ENCODE assay signal across 9 cellular contexts in genomic region chr11:61587541-61587941, GRCh38. TPM values are rescaled to one million over a fixed set of nuclear protein-coding genes. Genes with fewer than 3 reads are reported as not detected.
DNase-seq lines count a peak whose midpoint lies in the region; ATAC-seq, FAIRE-seq and TF ChIP-seq lines count a peak whose summit lies in the region.
"Had no signal": no experiment of that assay in that cellular context is flagged by ENCODE, and none has a peak within 500 bp of the region (broad histone marks: within the 10 kb centered on the region; RNA-seq: fewer than 3 reads in every experiment).

No MANE protein-coding gene starts in this region.

- intact Hi-C loops in left lung (cut with DNase I): no loop called here
- intact Hi-C loops in tibial artery (cut with DNase I; ENCODE audit: low total_unique reads): no loop called here

- H3K27ac ChIP-seq in AG04450 (ENCODE audit: low read depth, low read length) (no peak overlapping the region), left lung (peak overlapping the region; percentile 27 to 41), tibial artery (no peak overlapping the region)
- H3K27ac ChIP-seq: adrenal gland had no signal

- DNase-seq in AG04450 (ENCODE audit: low read depth, low spot score): no peak
- DNase-seq in M059J (ENCODE audit: low read depth): peak; percentile 24
- no peak for DNase-seq in bronchial epithelial cell (ENCODE audit: low read depth)
- DNase-seq in left lung: peak; percentile 69 to 86
- DNase-seq in tibial artery: no peak
- DNase-seq in SKM-1 (lab: John Stamatoyannopoulos, UW; ENCODE audit: unreplicated experiment): no peak

- FAIRE-seq in bronchial epithelial cell (lab: Jason Lieb, UNC): no peak

- ATAC-seq in left lung (peak; percentile 91), HG02840 (IDR thresholded peaks at IDR 0.05; ENCODE audit: low FRiP score, unreplicated experiment) (no peak), HG03571 (IDR thresholded peaks at IDR 0.05; ENCODE audit: unreplicated experiment) (no peak)

- no peaks in the 10 kb centered on the region; the same call in 1 of the 2 replicates for H3K9me3 ChIP-seq in AG04450 (ENCODE audit: control insufficient read depth, insufficient read depth, low read length)
- no peaks in the 10 kb centered on the region for H3K9me3 ChIP-seq in left lung
- H3K9me3 ChIP-seq in tibial artery: no peaks in the 10 kb centered on the region
- H3K9me3 ChIP-seq: adrenal gland had no signal

- H3K4me1 ChIP-seq in left lung (peaks cover 6 to 20% of the 10 kb centered on the region in 2 donors), tibial artery (peaks cover 0 to 22% (median 17%) of the 10 kb centered on the region in 4 donors)

- H3K27me3 ChIP-seq in AG04450 (ENCODE audit: control insufficient read depth, insufficient read depth, low read length) (peaks cover 70% of the 10 kb centered on the region), bronchial epithelial cell (ENCODE audit: control insufficient read depth, insufficient read depth, low read length) (peaks cover 2% of the 10 kb centered on the region), left lung (peaks cover 0 to 43% of the 10 kb centered on the region in 2 donors), tibial artery (peaks cover 0 to 34% of the 10 kb centered on the region in 2 donors)

- H3K4me3 ChIP-seq in AG04450 (ENCODE audit: low read depth, low read length) (peak overlapping the region; percentile 43), bronchial epithelial cell (ENCODE audit: low read depth, low read length) (peak overlapping the region; percentile 50), left lung (peak overlapping the region; percentile 43 to 52), tibial artery (peak overlapping the region; percentile 47 to 57)

- TF ChIP-seq CTCF in AG04450 (IDR thresholded peaks at IDR 0.05; ENCODE audit: low read depth, low read length): no peak
- no peak for TF ChIP-seq CTCF in bronchial epithelial cell (IDR thresholded peaks at IDR 0.05; ENCODE audit: insufficient read depth, low read length, severe bottlenecking)
- TF ChIP-seq CTCF in left lung (IDR thresholded peaks at IDR 0.05): no peak
- no peak for TF ChIP-seq CTCF in tibial artery (IDR thresholded peaks at IDR 0.05)

- CTCF ChIA-PET in AG04450 (lab: Charles Lee): interaction anchor here (1.5 kb wide), 1 partner anchor 71 kb away, joined by 5 read pairs; no protein-coding TSS in a partner anchor

- POLR2A ChIA-PET in AG04450 (lab: Yijun Ruan, JAX): interaction anchor here (1.0 kb wide), 1 partner anchor 99 kb away, joined by 3 read pairs; no protein-coding TSS in a partner anchor

- H3K36me3 ChIP-seq in bronchial epithelial cell (ENCODE audit: control insufficient read depth, insufficient read depth, low read length) (no peaks in the 10 kb centered on the region), left lung (no peaks in the 10 kb centered on the region), tibial artery (no peaks in the 10 kb centered on the region)
- H3K36me3 ChIP-seq: adrenal gland had no signal

RNA-seq across cellular contexts. Expression of gene SYT7, which starts 6.7 kb away (rescaled TPM):
- polyA plus RNA-seq in AG04450 (2011; rRNA removed): 0.45 and 0.60 TPM in 2 replicates
- polyA minus RNA-seq in AG04450 (2011; rRNA and poly(A)+ RNA removed): 0.83 and 1.0 TPM in 2 replicates
- total RNA-seq in M059J (2014; rRNA removed; shearing (Covaris generic)): 0.10 and 0.22 TPM in 2 replicates
- total RNA-seq in bronchial epithelial cell (21.1 and 34.4 TPM in 2 replicates), left lung (1 to 10 TPM; 2.1 to 6.4 TPM)

Comparison
In these comparisons a context has a peak if more than half of its experiments do, and no peak if none do; other contexts are left out.
1. DNase-seq: peak in M059J (single experiment) and left lung (2 of 2); none in AG04450 (single experiment), bronchial epithelial cell (single experiment), tibial artery (0 of 2) and SKM-1 (single experiment).
2. H3K27ac ChIP-seq: peak in left lung (2 of 2); none in AG04450 (single experiment) and tibial artery (0 of 2).
3. Peak in every context shown above with its lines, with median percentiles within 50 percentile points of each other: H3K4me3 ChIP-seq.